Comparison of ENCODE assay signal across 2 cellular contexts in genomic region chr10:101134299-101135127, GRCh38.
TF ChIP-seq lines count a peak whose summit lies in the region.

No MANE protein-coding gene starts in this region.

TF ChIP-seq in SK-N-SH, 30 proteins besides CTCF, POLR2A, EP300 and RAD21 (continued from another document):
- TF ChIP-seq CHD2 (IDR thresholded peaks at IDR 0.05; ENCODE audit: low read length, partially characterized antibody) (no peak), ZBTB33 (IDR thresholded peaks at IDR 0.05; ENCODE audit: borderline replicate concordance, low read depth) (no peak), RXRA (IDR thresholded peaks at IDR 0.05; ENCODE audit: borderline replicate concordance, low read depth) (no peak), RCOR1 (IDR thresholded peaks at IDR 0.05; ENCODE audit: low read length) (no peak), SMC3 (IDR thresholded peaks at IDR 0.05; ENCODE audit: low read depth, low read length) (no peak), PBX3 (IDR thresholded peaks at IDR 0.05) (no peak), SIN3A (IDR thresholded peaks at IDR 0.05; ENCODE audit: borderline replicate concordance, low read depth, low read length) (no peak), FOSL2 (IDR thresholded peaks at IDR 0.05; ENCODE audit: borderline replicate concordance, low read depth) (no peak), POLR2AphosphoS5 (IDR thresholded peaks at IDR 0.05; ENCODE audit: low read depth, low read length) (no peak), MXI1 (IDR thresholded peaks at IDR 0.05; ENCODE audit: low read depth, low read length) (no peak), USF2 (IDR thresholded peaks at IDR 0.05; ENCODE audit: borderline replicate concordance, low read depth, low read length) (no peak), FOXJ3 (CRISPR knock-in tag; IDR thresholded peaks at IDR 0.05) (no peak), EZH2phosphoT487 (IDR thresholded peaks at IDR 0.05; ENCODE audit: borderline replicate concordance, low read depth) (no peak)
- TF ChIP-seq, protein P1, sequence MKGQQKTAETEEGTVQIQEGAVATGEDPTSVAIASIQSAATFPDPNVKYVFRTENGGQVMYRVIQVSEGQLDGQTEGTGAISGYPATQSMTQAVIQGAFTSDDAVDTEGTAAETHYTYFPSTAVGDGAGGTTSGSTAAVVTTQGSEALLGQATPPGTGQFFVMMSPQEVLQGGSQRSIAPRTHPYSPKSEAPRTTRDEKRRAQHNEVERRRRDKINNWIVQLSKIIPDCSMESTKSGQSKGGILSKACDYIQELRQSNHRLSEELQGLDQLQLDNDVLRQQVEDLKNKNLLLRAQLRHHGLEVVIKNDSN (IDR thresholded peaks at IDR 0.05; ENCODE audit: borderline replicate concordance, low read depth): no peak
- TF ChIP-seq, protein P2, sequence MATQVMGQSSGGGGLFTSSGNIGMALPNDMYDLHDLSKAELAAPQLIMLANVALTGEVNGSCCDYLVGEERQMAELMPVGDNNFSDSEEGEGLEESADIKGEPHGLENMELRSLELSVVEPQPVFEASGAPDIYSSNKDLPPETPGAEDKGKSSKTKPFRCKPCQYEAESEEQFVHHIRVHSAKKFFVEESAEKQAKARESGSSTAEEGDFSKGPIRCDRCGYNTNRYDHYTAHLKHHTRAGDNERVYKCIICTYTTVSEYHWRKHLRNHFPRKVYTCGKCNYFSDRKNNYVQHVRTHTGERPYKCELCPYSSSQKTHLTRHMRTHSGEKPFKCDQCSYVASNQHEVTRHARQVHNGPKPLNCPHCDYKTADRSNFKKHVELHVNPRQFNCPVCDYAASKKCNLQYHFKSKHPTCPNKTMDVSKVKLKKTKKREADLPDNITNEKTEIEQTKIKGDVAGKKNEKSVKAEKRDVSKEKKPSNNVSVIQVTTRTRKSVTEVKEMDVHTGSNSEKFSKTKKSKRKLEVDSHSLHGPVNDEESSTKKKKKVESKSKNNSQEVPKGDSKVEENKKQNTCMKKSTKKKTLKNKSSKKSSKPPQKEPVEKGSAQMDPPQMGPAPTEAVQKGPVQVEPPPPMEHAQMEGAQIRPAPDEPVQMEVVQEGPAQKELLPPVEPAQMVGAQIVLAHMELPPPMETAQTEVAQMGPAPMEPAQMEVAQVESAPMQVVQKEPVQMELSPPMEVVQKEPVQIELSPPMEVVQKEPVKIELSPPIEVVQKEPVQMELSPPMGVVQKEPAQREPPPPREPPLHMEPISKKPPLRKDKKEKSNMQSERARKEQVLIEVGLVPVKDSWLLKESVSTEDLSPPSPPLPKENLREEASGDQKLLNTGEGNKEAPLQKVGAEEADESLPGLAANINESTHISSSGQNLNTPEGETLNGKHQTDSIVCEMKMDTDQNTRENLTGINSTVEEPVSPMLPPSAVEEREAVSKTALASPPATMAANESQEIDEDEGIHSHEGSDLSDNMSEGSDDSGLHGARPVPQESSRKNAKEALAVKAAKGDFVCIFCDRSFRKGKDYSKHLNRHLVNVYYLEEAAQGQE (IDR thresholded peaks at IDR 0.05; ENCODE audit: low read depth, low read length): no peak

TF ChIP-seq in SK-N-SH treated with all-trans-retinoic acid at 6 μM for 48 hours, 23 proteins besides CTCF, POLR2A, EP300 and RAD21:
- TF ChIP-seq, protein P3, sequence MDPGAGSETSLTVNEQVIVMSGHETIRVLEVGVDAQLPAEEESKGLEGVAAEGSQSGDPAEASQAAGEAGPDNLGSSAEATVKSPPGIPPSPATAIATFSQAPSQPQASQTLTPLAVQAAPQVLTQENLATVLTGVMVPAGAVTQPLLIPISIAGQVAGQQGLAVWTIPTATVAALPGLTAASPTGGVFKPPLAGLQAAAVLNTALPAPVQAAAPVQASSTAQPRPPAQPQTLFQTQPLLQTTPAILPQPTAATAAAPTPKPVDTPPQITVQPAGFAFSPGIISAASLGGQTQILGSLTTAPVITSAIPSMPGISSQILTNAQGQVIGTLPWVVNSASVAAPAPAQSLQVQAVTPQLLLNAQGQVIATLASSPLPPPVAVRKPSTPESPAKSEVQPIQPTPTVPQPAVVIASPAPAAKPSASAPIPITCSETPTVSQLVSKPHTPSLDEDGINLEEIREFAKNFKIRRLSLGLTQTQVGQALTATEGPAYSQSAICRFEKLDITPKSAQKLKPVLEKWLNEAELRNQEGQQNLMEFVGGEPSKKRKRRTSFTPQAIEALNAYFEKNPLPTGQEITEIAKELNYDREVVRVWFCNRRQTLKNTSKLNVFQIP (CRISPR knock-in tag; IDR thresholded peaks at IDR 0.05; ENCODE audit: borderline replicate concordance, low read depth): no peak
- TF ChIP-seq ZFP3 (CRISPR knock-in tag; IDR thresholded peaks at IDR 0.05): no peak
- TF ChIP-seq BACH2 (CRISPR knock-in tag; IDR thresholded peaks at IDR 0.05; ENCODE audit: borderline replicate concordance): no peak
- TF ChIP-seq GLIS3 (CRISPR knock-in tag; IDR thresholded peaks at IDR 0.05): no peak
- no peak for TF ChIP-seq ZC3H10 (CRISPR knock-in tag; IDR thresholded peaks at IDR 0.05)
- TF ChIP-seq TOX (CRISPR knock-in tag; IDR thresholded peaks at IDR 0.05; ENCODE audit: borderline replicate concordance): no peak
- no peak for TF ChIP-seq ZNF70 (CRISPR knock-in tag; IDR thresholded peaks at IDR 0.05)
- TF ChIP-seq, protein P4, sequence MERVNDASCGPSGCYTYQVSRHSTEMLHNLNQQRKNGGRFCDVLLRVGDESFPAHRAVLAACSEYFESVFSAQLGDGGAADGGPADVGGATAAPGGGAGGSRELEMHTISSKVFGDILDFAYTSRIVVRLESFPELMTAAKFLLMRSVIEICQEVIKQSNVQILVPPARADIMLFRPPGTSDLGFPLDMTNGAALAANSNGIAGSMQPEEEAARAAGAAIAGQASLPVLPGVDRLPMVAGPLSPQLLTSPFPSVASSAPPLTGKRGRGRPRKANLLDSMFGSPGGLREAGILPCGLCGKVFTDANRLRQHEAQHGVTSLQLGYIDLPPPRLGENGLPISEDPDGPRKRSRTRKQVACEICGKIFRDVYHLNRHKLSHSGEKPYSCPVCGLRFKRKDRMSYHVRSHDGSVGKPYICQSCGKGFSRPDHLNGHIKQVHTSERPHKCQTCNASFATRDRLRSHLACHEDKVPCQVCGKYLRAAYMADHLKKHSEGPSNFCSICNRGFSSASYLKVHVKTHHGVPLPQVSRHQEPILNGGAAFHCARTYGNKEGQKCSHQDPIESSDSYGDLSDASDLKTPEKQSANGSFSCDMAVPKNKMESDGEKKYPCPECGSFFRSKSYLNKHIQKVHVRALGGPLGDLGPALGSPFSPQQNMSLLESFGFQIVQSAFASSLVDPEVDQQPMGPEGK (CRISPR knock-in tag; IDR thresholded peaks at IDR 0.05; ENCODE audit: borderline replicate concordance): no peak
- no peak for TF ChIP-seq RARB (CRISPR knock-in tag; IDR thresholded peaks at IDR 0.05)
- TF ChIP-seq CSDC2 (CRISPR knock-in tag; IDR thresholded peaks at IDR 0.05): no peak
- TF ChIP-seq ZFP30 (CRISPR knock-in tag; IDR thresholded peaks at IDR 0.05): no peak
